9 cellular contexts compared by ENCODE assay signal in the genomic region with DNA sequence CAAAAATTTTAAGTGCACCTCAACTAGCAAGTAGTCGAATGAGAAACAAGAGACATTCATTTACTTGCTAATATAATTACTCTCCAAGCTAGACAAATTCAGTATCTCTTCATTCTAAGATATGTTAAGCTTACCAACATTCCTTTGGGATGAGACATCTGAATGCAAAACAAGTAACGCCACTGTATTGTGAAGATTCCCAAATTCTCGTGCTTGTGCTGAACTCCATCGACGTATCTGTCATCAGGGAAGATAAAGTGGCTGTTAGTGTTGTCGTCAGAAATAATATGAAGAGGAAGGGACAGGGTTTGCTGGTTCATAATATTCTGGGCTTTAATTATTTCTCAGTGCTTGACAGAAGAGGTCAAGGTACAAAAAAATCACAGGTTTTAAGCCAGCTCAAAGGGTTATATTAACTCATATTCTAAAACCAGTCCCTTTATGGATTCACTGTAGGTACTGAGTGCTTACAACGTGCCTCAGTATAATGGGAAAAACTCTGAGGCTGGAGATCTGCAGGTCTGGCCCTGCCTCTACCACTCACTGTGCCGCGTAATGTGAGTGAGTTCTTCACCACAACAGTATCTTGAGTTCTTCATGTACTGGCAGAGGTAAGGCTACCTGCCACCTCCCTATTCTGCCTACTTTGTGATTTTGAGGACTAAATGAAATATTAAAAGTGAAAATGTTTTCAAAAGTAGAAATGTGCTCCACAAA.
DNase-seq lines count a peak whose midpoint lies in the region; ATAC-seq, FAIRE-seq and TF ChIP-seq lines count a peak whose summit lies in the region.
"Had no signal": no experiment of that assay in that cellular context is flagged by ENCODE, and none has a peak within 500 bp of the region (broad histone marks: within the 10 kb centered on the region; RNA-seq: fewer than 3 reads in every experiment).

No MANE protein-coding gene starts in this region.

- H3K27me3 ChIP-seq in brain microvascular endothelial cell (replicated peaks), result no peaks in the 10 kb centered on the region

- no peak for ATAC-seq in HG02970 (IDR thresholded peaks at IDR 0.05; ENCODE audit: low FRiP score, unreplicated experiment)
- no peak for ATAC-seq in GM19463 (IDR thresholded peaks at IDR 0.05; ENCODE audit: unreplicated experiment)
- ATAC-seq in HG02588 (IDR thresholded peaks at IDR 0.05; ENCODE audit: unreplicated experiment), result no peak

- TF ChIP-seq CTCF in brain microvascular endothelial cell (IDR thresholded peaks at IDR 0.05; ENCODE audit: low read depth, low read length, missing control alignments), result no peak

- no peak for FAIRE-seq in HTR-8/SVneo (lab: Jason Lieb, UNC)

- H3K4me3 ChIP-seq in brain microvascular endothelial cell (ENCODE audit: low read depth, low read length), result no peak overlapping the region

- in situ Hi-C loops in ACHN (cut with HindIII; ENCODE audit: low pct_ligation_motif_present, low pct_unique_long_range_greater_than_20kb, low sequenced_read_pairs), result no loop called here
- in situ Hi-C loops in brain microvascular endothelial cell (cut with HindIII; ENCODE audit: low pct_ligation_motif_present, low sequenced_read_pairs), result no loop called here

- peaks cover 33% of the 10 kb centered on the region for H3K36me3 ChIP-seq in brain microvascular endothelial cell (replicated peaks)

- DNase-seq in ACHN, result peak; percentile 51
- peak; percentile 68 for DNase-seq in HTR-8/SVneo (ENCODE audit: insufficient read length, low spot score)
- peak; percentile 80 for DNase-seq in brain microvascular endothelial cell
- peak; percentile 86 for DNase-seq in iris pigment epithelial cell (ENCODE audit: low read depth)
- no peak for DNase-seq in head of caudate nucleus
- DNase-seq: NCI-H187 had no signal

- intact Hi-C loops in head of caudate nucleus (cut with DNase I), result no loop called here

- H3K27ac ChIP-seq in brain microvascular endothelial cell, result peak overlapping the region; percentile 51

Comparison
In these comparisons a context has a peak if more than half of its experiments do, and no peak if none do; other contexts are left out.
1. DNase-seq: peak in ACHN (single experiment), HTR-8/SVneo (single experiment), brain microvascular endothelial cell (single experiment) and iris pigment epithelial cell (single experiment); none in head of caudate nucleus (0 of 42).